Comparison of ENCODE assay signal across 13 cellular contexts in the genomic region with DNA sequence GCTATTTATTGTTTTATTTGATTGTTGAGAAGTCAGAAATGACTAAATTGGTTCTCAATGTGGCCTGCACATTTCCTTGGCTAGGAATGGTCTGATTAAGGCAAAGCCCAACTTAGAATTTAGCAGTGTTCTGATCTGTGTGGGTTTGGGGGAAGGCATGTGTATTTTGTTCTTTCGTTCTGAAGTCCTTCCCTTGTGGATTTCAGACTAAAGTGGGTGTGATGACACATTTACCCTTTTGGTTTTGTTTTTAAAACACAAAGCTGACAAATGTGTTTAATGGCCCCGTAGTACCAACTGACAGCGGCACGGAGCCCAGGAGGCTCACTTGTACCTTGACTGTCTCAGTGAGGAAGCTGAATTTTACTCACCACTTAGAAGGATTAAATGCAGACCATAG.
DNase-seq lines count a peak whose midpoint lies in the region; ATAC-seq lines count a peak whose summit lies in the region.
"Had no signal": no experiment of that assay in that cellular context is flagged by ENCODE, and none has a peak within 500 bp of the region (broad histone marks: within the 10 kb centered on the region; RNA-seq: fewer than 3 reads in every experiment).

No MANE protein-coding gene starts in this region.

- DNase-seq in Daoy (ENCODE audit: low read depth), result peak; percentile 33
- peak; percentile 28 for DNase-seq in M059J (ENCODE audit: low read depth)
- peak; percentile 53 for DNase-seq in fibroblast of peridontal ligament (ENCODE audit: extremely low read depth)
- DNase-seq in stimulated activated naive CD4-positive, alpha-beta T cell (lab: John Stamatoyannopoulos, UW), result no peak
- no peak for DNase-seq in KG1 (lab: John Stamatoyannopoulos, UW)
- DNase-seq in NCI-H2107 treated with DMSO at 0.1 percent for 48 hours (lab: John Stamatoyannopoulos, UW; ENCODE audit: unreplicated experiment), result no peak
- DNase-seq: hypothalamus, left ventricle myocardium superior, NCI-H1694 treated with DMSO at 0.1 percent for 48 hours, NCI-H82, right lobe of liver had no signal

- ATAC-seq in GM18520 (IDR thresholded peaks at IDR 0.05; ENCODE audit: unreplicated experiment) (peak; percentile 42), GM18868 (IDR thresholded peaks at IDR 0.05; ENCODE audit: unreplicated experiment) (no peak)
- ATAC-seq: left ventricle myocardium superior, right lobe of liver had no signal

Comparison
In these comparisons a context has a peak if more than half of its experiments do, and no peak if none do; other contexts are left out.
1. DNase-seq: peak in Daoy (single experiment), M059J (single experiment) and fibroblast of peridontal ligament (single experiment); none in stimulated activated naive CD4-positive, alpha-beta T cell (0 of 6), KG1 (single experiment) and NCI-H2107 treated with DMSO at 0.1 percent for 48 hours (single experiment).